12 cellular contexts compared by ENCODE assay signal in the genomic region with DNA sequence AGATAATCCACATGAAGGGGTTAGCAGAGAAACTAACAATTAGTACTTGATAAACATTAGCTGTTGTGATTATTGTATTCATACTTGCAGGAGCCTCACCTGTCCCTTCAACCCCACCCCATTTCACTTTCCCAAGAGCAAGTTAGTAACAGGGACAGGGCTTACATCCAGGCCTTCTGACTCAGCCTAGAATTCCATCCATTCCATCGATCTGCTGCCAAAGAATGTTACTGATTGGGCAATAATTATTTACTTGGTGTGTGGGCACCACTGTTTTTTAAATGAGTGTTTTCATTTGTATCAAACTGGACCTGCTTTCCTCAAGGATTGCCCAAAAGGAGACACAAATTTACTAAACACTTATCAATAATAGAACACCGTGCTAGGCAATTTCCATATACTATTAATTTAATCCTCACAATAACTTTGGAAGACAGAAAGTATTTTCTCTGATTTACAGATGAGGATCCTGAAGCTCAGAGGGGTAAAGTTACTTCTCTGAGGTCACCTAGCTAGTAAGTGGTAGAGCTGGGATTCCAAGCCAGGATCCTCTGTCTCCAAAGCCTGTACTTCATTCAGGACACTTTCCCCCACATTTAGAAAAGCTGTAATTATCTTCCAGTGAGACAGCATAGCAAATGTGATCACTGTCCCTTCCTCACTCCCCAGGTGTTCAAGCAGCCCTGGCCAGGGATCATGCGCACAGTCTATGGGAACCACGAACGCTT. TPM values are rescaled to one million over a fixed set of nuclear protein-coding genes. Genes with fewer than 3 reads are reported as not detected.
DNase-seq lines count a peak whose midpoint lies in the region; ATAC-seq, FAIRE-seq and TF ChIP-seq lines count a peak whose summit lies in the region.
"Had no signal": no experiment of that assay in that cellular context is flagged by ENCODE, and none has a peak within 500 bp of the region (broad histone marks: within the 10 kb centered on the region; RNA-seq: fewer than 3 reads in every experiment).

No MANE protein-coding gene starts in this region.

- CTCF ChIA-PET in RWPE1 (lab: Yijun Ruan, JAX) = interaction anchor here (0.6 to 0.7 kb wide), 2 partner anchors 30 to 407 kb away, joined by 3 read pairs; no protein-coding TSS in a partner anchor

- TF ChIP-seq CTCF in AG10803 (conservative IDR thresholded peaks at IDR 0.05; ENCODE audit: low read length) = no peak
- no peak for TF ChIP-seq CTCF in RWPE1 (conservative IDR thresholded peaks at IDR 0.05; ENCODE audit: low read depth)
- no peak for TF ChIP-seq CTCF in fibroblast of mammary gland (conservative IDR thresholded peaks at IDR 0.05; ENCODE audit: control insufficient read depth, insufficient read depth, low read depth, low read length)
- no peak for TF ChIP-seq CTCF in pancreas (IDR thresholded peaks at IDR 0.05)

- FAIRE-seq in pancreas (lab: Jason Lieb, UNC) = no peak

- H3K27ac ChIP-seq in RWPE1 = peak overlapping the region; percentile 75
- H3K27ac ChIP-seq in pancreas = peak overlapping the region; percentile 24 to 56 (median 40)
- H3K27ac ChIP-seq: SJSA1 had no signal

- DNase-seq in AG10803 (ENCODE audit: low read depth) (peak; percentile 90), RWPE1 (ENCODE audit: low spot score) (peak; percentile 99), fibroblast of mammary gland (ENCODE audit: low read depth) (peak; percentile 81), pancreas (peak in 3 of 6 donors; percentile 34 to 56 (median 35)), NCI-H2196 treated with DMSO at 0.1 percent for 48 hours (lab: John Stamatoyannopoulos, UW; ENCODE audit: unreplicated experiment) (no peak), NCI-H1436 (lab: John Stamatoyannopoulos, UW) (no peak)
- DNase-seq in activated CD8-positive, alpha-beta memory T cell treated with anti-CD3 and anti-CD28 coated beads for 24 hours = no peak
- no peak for DNase-seq in stimulated activated CD8-positive, alpha-beta memory T cell treated with anti-CD3 and anti-CD28 coated beads, Interleukin-4, amount 100 ng/mL, for 48 hours
- DNase-seq: activated CD8-positive, alpha-beta memory T cell treated with anti-CD3 and anti-CD28 coated beads, Interleukin-2, amount 50 U/mL, for 48 hours; CD4-positive, CD25-positive, alpha-beta regulatory T cell; stimulated activated CD4-positive, alpha-beta T cell treated with anti-CD3 and anti-CD28 coated beads, Interleukin-1b, Interleukin-23, amount 100 ng/mL, for 48 hours had no signal

- peak; percentile 75 to 94 (median 86) for ATAC-seq in pancreas

- no peak overlapping the region for H3K4me3 ChIP-seq in AG10803 (ENCODE audit: low read length)
- no peak overlapping the region for H3K4me3 ChIP-seq in fibroblast of mammary gland (ENCODE audit: control insufficient read depth, low read depth, low read length)
- H3K4me3 ChIP-seq in pancreas = no peak overlapping the region
- H3K4me3 ChIP-seq: SJSA1 had no signal

- 76 to 77% methylated on average over 5 of the region's 5 CpGs for WGBS in pancreas, 2 donors

- POLR2A ChIA-PET in RWPE1 (lab: Yijun Ruan, JAX; ENCODE audit: low non-redundant PET) = no interaction called here

- H3K36me3 ChIP-seq in pancreas = peaks cover 0 to 6% (median 0%) of the 10 kb centered on the region in 3 donors

- intact Hi-C loops in pancreas (cut with DNase I) = no loop called here

- H3K4me1 ChIP-seq in pancreas = peaks cover 0 to 3% (median 0%) of the 10 kb centered on the region in 3 donors
- H3K4me1 ChIP-seq: SJSA1 had no signal

- no peaks in the 10 kb centered on the region for H3K27me3 ChIP-seq in pancreas
- H3K27me3 ChIP-seq: SJSA1 had no signal

- no peaks in the 10 kb centered on the region for H3K9me3 ChIP-seq in pancreas
- H3K9me3 ChIP-seq: SJSA1 had no signal

RNA-seq across cellular contexts. Expression of a gene that starts 32.8 kb away (rescaled TPM):
- 10 to 100 TPM in 4 of 6 donors, 1 to 10 TPM in 2; 6.7 to 17.9 (median 10.7) TPM for total RNA-seq in pancreas
- 10 to 100 TPM; 28.7 to 32.2 TPM for polyA plus RNA-seq in pancreas

RNA-seq across cellular contexts. Expression of a gene that starts 32.9 kb away (rescaled TPM):
- total RNA-seq in pancreas = under 1 TPM; 0.09 to 0.72 (median 0.27) TPM
- 1 to 10 TPM; 1.9 to 2.3 TPM for polyA plus RNA-seq in pancreas
- total RNA-seq: SJSA1 had no signal

RNA-seq across cellular contexts. Expression of a gene that starts 46.4 kb away (rescaled TPM):
- total RNA-seq in pancreas = 10 to 100 TPM; 12.2 to 24.3 (median 19.4) TPM
- 10 to 100 TPM; 29.8 to 42.5 TPM for polyA plus RNA-seq in pancreas

RNA-seq across cellular contexts. Expression of a gene that starts 50.2 kb away (rescaled TPM):
- 10 to 100 TPM; 12.1 to 23.7 (median 13.9) TPM for total RNA-seq in pancreas
- polyA plus RNA-seq in pancreas = 10 to 100 TPM; 24.1 to 30.3 TPM

Comparison
In these comparisons a context has a peak if more than half of its experiments do, and no peak if none do; other contexts are left out.
1. DNase-seq: peak in AG10803 (single experiment), RWPE1 (single experiment) and fibroblast of mammary gland (single experiment); none in NCI-H2196 treated with DMSO at 0.1 percent for 48 hours (single experiment), activated CD8-positive, alpha-beta memory T cell treated with anti-CD3 and anti-CD28 coated beads for 24 hours (single experiment), stimulated activated CD8-positive, alpha-beta memory T cell treated with anti-CD3 and anti-CD28 coated beads, Interleukin-4, amount 100 ng/mL, for 48 hours (single experiment) and NCI-H1436 (single experiment).